In genomic region chr12:49130151-49131050, GRCh38 we compare ENCODE assay signal across 1 cellular context.
TF ChIP-seq lines count a peak whose summit lies in the region.

No MANE protein-coding gene starts in this region.

TF ChIP-seq in HepG2, 621 proteins besides CTCF, POLR2A, EP300 and RAD21 (continued from another document and continues in another):
- TF ChIP-seq ZNF280D (CRISPR knock-in tag; IDR thresholded peaks at IDR 0.05) (peak; percentile 77), ZIK1 (CRISPR knock-in tag; IDR thresholded peaks at IDR 0.05; ENCODE audit: borderline replicate concordance, low read depth) (no peak; the same call in 1 of the 2 replicates), WIZ (CRISPR knock-in tag; IDR thresholded peaks at IDR 0.05) (peak; percentile 62), ZNF749 (CRISPR knock-in tag; IDR thresholded peaks at IDR 0.05; ENCODE audit: borderline replicate concordance) (peak; percentile 90), ZNF709 (CRISPR knock-in tag; IDR thresholded peaks at IDR 0.05) (peak; percentile 58; the same call in 1 of the 2 replicates), ZNF672 (CRISPR knock-in tag; IDR thresholded peaks at IDR 0.05) (no peak), NFE2 (CRISPR knock-in tag; IDR thresholded peaks at IDR 0.05) (peak; percentile 67), LCORL (IDR thresholded peaks at IDR 0.05) (no peak), LCORL (CRISPR knock-in tag; IDR thresholded peaks at IDR 0.05) (peak; percentile 17; the same call in 1 of the 2 replicates), ZNF850 (CRISPR knock-in tag; conservative IDR thresholded peaks at IDR 0.05) (peak; percentile 48; the same call in 1 of the 2 replicates), ETV6 (CRISPR knock-in tag; conservative IDR thresholded peaks at IDR 0.05) (no peak; the same call in 1 of the 2 replicates), ZHX1 (CRISPR knock-in tag; IDR thresholded peaks at IDR 0.05; ENCODE audit: low read depth) (no peak; the same call in 1 of the 2 replicates), YY1 (IDR thresholded peaks at IDR 0.05; ENCODE audit: insufficient read depth, insufficient replicate concordance, low read depth, low read length) (peak; percentile 75), SKIL (CRISPR knock-in tag; IDR thresholded peaks at IDR 0.05; ENCODE audit: borderline replicate concordance) (peak; percentile 73), PREB (CRISPR knock-in tag; IDR thresholded peaks at IDR 0.05) (no peak), MBD4 (IDR thresholded peaks at IDR 0.05; ENCODE audit: borderline replicate concordance, low read length) (peak; percentile 48; the same call in 1 of the 2 replicates), ZNF572 (CRISPR knock-in tag; IDR thresholded peaks at IDR 0.05) (peak; percentile 3; the same call in 1 of the 2 replicates), RNF2 (conservative IDR thresholded peaks at IDR 0.05; ENCODE audit: low read depth) (peak; percentile 40; the same call in 1 of the 2 replicates), ATF1 (CRISPR knock-in tag; IDR thresholded peaks at IDR 0.05) (peak; percentile 69), PTBP1 (IDR thresholded peaks at IDR 0.05; ENCODE audit: low read depth, low read length, poor library complexity, severe bottlenecking) (no peak), ZNF10 (CRISPR knock-in tag; IDR thresholded peaks at IDR 0.05; ENCODE audit: borderline replicate concordance, low read depth) (no peak), ZNF496 (CRISPR knock-in tag; IDR thresholded peaks at IDR 0.05; ENCODE audit: insufficient replicate concordance) (no peak), ZFP91 (CRISPR knock-in tag; IDR thresholded peaks at IDR 0.05; ENCODE audit: borderline replicate concordance) (peak; percentile 94), ATM (IDR thresholded peaks at IDR 0.05; ENCODE audit: borderline replicate concordance) (no peak), AHR (CRISPR knock-in tag; IDR thresholded peaks at IDR 0.05) (no peak; the same call in 1 of the 2 replicates), DRAP1 (CRISPR knock-in tag; IDR thresholded peaks at IDR 0.05) (peak; percentile 19; the same call in 1 of the 2 replicates), KDM3A (CRISPR knock-in tag; IDR thresholded peaks at IDR 0.05; ENCODE audit: low read depth) (peak; percentile 20; the same call in 1 of the 2 replicates), TEAD3 (CRISPR knock-in tag; optimal IDR thresholded peaks at IDR 0.05; ENCODE audit: borderline replicate concordance) (peak; percentile 41), HOXA9 (CRISPR knock-in tag; IDR thresholded peaks at IDR 0.05; ENCODE audit: borderline replicate concordance) (peak; percentile 93; the same call in 1 of the 2 replicates), NKX3-1 (CRISPR knock-in tag; IDR thresholded peaks at IDR 0.05) (0 out of 2 replicates have a peak, but pooled peaks have one; percentile 38)
- TF ChIP-seq, protein P1, sequence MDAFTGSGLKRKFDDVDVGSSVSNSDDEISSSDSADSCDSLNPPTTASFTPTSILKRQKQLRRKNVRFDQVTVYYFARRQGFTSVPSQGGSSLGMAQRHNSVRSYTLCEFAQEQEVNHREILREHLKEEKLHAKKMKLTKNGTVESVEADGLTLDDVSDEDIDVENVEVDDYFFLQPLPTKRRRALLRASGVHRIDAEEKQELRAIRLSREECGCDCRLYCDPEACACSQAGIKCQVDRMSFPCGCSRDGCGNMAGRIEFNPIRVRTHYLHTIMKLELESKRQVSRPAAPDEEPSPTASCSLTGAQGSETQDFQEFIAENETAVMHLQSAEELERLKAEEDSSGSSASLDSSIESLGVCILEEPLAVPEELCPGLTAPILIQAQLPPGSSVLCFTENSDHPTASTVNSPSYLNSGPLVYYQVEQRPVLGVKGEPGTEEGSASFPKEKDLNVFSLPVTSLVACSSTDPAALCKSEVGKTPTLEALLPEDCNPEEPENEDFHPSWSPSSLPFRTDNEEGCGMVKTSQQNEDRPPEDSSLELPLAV (CRISPR knock-in tag; conservative IDR thresholded peaks at IDR 0.05; ENCODE audit: low read depth): peak; percentile 62; the same call in 1 of the 2 replicates
- TF ChIP-seq, protein P2, sequence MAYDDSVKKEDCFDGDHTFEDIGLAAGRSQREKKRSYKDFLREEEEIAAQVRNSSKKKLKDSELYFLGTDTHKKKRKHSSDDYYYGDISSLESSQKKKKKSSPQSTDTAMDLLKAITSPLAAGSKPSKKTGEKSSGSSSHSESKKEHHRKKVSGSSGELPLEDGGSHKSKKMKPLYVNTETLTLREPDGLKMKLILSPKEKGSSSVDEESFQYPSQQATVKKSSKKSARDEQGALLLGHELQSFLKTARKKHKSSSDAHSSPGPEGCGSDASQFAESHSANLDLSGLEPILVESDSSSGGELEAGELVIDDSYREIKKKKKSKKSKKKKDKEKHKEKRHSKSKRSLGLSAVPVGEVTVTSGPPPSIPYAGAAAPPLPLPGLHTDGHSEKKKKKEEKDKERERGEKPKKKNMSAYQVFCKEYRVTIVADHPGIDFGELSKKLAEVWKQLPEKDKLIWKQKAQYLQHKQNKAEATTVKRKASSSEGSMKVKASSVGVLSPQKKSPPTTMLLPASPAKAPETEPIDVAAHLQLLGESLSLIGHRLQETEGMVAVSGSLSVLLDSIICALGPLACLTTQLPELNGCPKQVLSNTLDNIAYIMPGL (CRISPR knock-in tag; IDR thresholded peaks at IDR 0.05; ENCODE audit: borderline replicate concordance in 1 of 2, low read depth in 1 of 2): peak; percentile 94 to 95
- TF ChIP-seq, protein P3, sequence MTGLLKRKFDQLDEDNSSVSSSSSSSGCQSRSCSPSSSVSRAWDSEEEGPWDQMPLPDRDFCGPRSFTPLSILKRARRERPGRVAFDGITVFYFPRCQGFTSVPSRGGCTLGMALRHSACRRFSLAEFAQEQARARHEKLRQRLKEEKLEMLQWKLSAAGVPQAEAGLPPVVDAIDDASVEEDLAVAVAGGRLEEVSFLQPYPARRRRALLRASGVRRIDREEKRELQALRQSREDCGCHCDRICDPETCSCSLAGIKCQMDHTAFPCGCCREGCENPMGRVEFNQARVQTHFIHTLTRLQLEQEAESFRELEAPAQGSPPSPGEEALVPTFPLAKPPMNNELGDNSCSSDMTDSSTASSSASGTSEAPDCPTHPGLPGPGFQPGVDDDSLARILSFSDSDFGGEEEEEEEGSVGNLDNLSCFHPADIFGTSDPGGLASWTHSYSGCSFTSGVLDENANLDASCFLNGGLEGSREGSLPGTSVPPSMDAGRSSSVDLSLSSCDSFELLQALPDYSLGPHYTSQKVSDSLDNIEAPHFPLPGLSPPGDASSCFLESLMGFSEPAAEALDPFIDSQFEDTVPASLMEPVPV (CRISPR knock-in tag; IDR thresholded peaks at IDR 0.05): peak; percentile 98
- TF ChIP-seq, protein P4, sequence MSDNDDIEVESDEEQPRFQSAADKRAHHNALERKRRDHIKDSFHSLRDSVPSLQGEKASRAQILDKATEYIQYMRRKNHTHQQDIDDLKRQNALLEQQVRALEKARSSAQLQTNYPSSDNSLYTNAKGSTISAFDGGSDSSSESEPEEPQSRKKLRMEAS (IDR thresholded peaks at IDR 0.05): peak; percentile 91
- TF ChIP-seq, protein P5, sequence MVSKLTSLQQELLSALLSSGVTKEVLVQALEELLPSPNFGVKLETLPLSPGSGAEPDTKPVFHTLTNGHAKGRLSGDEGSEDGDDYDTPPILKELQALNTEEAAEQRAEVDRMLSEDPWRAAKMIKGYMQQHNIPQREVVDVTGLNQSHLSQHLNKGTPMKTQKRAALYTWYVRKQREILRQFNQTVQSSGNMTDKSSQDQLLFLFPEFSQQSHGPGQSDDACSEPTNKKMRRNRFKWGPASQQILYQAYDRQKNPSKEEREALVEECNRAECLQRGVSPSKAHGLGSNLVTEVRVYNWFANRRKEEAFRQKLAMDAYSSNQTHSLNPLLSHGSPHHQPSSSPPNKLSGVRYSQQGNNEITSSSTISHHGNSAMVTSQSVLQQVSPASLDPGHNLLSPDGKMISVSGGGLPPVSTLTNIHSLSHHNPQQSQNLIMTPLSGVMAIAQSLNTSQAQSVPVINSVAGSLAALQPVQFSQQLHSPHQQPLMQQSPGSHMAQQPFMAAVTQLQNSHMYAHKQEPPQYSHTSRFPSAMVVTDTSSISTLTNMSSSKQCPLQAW (CRISPR knock-in tag; IDR thresholded peaks at IDR 0.05): peak; percentile 77; the same call in 1 of the 2 replicates
- TF ChIP-seq, protein P6, sequence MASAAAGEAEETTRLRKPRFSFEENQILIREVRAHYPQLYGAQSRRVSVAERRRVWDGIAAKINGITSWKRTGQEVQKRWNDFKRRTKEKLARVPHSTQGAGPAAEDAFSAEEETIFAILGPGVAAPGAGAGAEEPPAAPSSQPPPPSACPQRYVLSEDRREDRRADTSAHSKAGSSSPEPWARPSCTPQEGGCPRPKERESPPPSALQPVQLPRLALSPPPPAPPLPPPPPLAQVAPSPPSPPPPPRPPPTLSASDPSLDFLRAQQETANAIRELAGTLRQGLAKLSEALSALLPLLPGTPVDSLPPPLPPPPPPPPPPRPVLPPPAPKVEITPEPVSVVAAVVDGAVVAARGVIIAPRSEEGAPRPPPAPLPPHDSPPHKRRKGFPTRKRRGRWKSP (CRISPR knock-in tag; IDR thresholded peaks at IDR 0.05): peak; percentile 89
